Comparison of ENCODE assay signal across 10 cellular contexts in the genomic region with DNA sequence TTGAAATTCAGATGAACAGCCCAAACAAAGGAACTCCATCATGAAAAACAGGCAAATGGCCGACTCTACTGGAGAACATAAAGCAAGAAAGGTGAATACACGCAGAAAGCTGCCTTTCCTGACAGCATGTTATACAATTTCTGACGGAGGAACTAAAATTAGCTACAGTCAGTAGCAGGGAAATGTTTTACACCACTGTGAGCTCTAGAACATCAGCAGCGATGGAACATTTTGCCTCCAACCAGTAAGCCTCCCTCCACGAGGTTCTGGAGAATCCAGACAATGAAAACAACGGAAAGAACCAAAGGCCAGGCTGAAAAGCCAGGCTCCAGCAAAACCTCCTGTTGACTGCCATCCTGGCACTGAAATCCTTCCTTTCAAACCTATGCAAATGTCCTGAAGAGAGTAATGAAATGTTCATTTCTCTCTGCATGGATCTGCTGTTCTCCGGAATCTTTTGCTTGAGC.
DNase-seq lines count a peak whose midpoint lies in the region; ATAC-seq and TF ChIP-seq lines count a peak whose summit lies in the region.
"Had no signal": no experiment of that assay in that cellular context is flagged by ENCODE, and none has a peak within 500 bp of the region (broad histone marks: within the 10 kb centered on the region; RNA-seq: fewer than 3 reads in every experiment).

No MANE protein-coding gene starts in this region.

- WGBS in right cardiac atrium: 79% methylated on average over 7 of the region's 7 CpGs

- TF ChIP-seq CTCF in DOHH2 (IDR thresholded peaks at IDR 0.05; ENCODE audit: low read depth, low read length, poor library complexity, severe bottlenecking) (no peak), osteocyte (IDR thresholded peaks at IDR 0.05) (no peak)

- H3K4me3 ChIP-seq in DOHH2 (ENCODE audit: low read length): peak overlapping the region; percentile 69
- no peak overlapping the region for H3K4me3 ChIP-seq in right cardiac atrium (ENCODE audit: low read length)

- no peaks in the 10 kb centered on the region for H3F3A ChIP-seq in DOHH2 (ENCODE audit: control insufficient read depth, insufficient read depth)

- H3K9me2 ChIP-seq in DOHH2 (replicated peaks; ENCODE audit: control insufficient read depth, low read length): no peaks in the 10 kb centered on the region

- DNase-seq in right cardiac atrium (no peak), foreskin melanocyte (no peak), osteocyte (ENCODE audit: extremely low spot score, unreplicated experiment) (no peak)
- DNase-seq in activated T-cell treated with anti-CD3 and anti-CD28 coated beads, Interleukin-2, amount 50 U/mL, for 48 hours: no peak

- no peak overlapping the region for H3K4me3 Mint-ChIP-seq in activated T-helper 17 cell treated with anti-CD3 and anti-CD28 coated beads, Interleukin-2, amount 50 U/mL, for 72 hours
- no peak overlapping the region for H3K4me3 Mint-ChIP-seq in osteocyte (ENCODE audit: unreplicated experiment)

- intact Hi-C loops in right cardiac atrium (cut with DNase I): no loop called here

- ATAC-seq in GM21447 (IDR thresholded peaks at IDR 0.05; ENCODE audit: unreplicated experiment) (peak; percentile 15), HG03565 (IDR thresholded peaks at IDR 0.05; ENCODE audit: unreplicated experiment) (peak; percentile 1), right cardiac atrium (no peak)
- ATAC-seq in activated T-helper 17 cell treated with anti-CD3 and anti-CD28 coated beads, Interleukin-2, amount 50 U/mL, for 72 hours (replicated peaks): no peak

- peaks cover 23% of the 10 kb centered on the region for H3K4me1 Mint-ChIP-seq in activated T-helper 17 cell treated with anti-CD3 and anti-CD28 coated beads, Interleukin-2, amount 50 U/mL, for 72 hours
- peaks cover 17% of the 10 kb centered on the region for H3K4me1 Mint-ChIP-seq in osteocyte (ENCODE audit: unreplicated experiment)

- peaks cover 5% of the 10 kb centered on the region; the same call in 1 of the 2 replicates for H3K36me3 ChIP-seq in DOHH2 (ENCODE audit: control insufficient read depth, low read length)

- H3K9me3 ChIP-seq in DOHH2 (ENCODE audit: control insufficient read depth, insufficient read depth, low read length) (no peaks in the 10 kb centered on the region), right cardiac atrium (ENCODE audit: control insufficient read depth, low read length) (no peaks in the 10 kb centered on the region)

- H3K27me3 Mint-ChIP-seq in activated T-helper 17 cell treated with anti-CD3 and anti-CD28 coated beads, Interleukin-2, amount 50 U/mL, for 72 hours: no peaks in the 10 kb centered on the region
- no peaks in the 10 kb centered on the region for H3K27me3 Mint-ChIP-seq in osteocyte (ENCODE audit: unreplicated experiment)
- H3K27me3 Mint-ChIP-seq: progenitor cell of endocrine pancreas had no signal

- no peaks in the 10 kb centered on the region for H4K20me1 ChIP-seq in DOHH2 (ENCODE audit: control insufficient read depth, insufficient read depth, low read depth, low read length)

- H3K27ac ChIP-seq in DOHH2 (ENCODE audit: low read depth, low read length): peak overlapping the region; percentile 55
- H3K27ac ChIP-seq in right cardiac atrium (ENCODE audit: low read length): peak overlapping the region; percentile 25

- H3K27me3 ChIP-seq in DOHH2 (ENCODE audit: control insufficient read depth, low read length) (no peaks in the 10 kb centered on the region), right cardiac atrium (ENCODE audit: control insufficient read depth, insufficient read depth) (no peaks in the 10 kb centered on the region)

- H3K36me3 Mint-ChIP-seq in activated T-helper 17 cell treated with anti-CD3 and anti-CD28 coated beads, Interleukin-2, amount 50 U/mL, for 72 hours (ENCODE audit: low read depth): peaks cover 100% of the 10 kb centered on the region
- peaks cover 72% of the 10 kb centered on the region for H3K36me3 Mint-ChIP-seq in osteocyte (ENCODE audit: unreplicated experiment)

- no peaks in the 10 kb centered on the region for H3K9me3 Mint-ChIP-seq in activated T-helper 17 cell treated with anti-CD3 and anti-CD28 coated beads, Interleukin-2, amount 50 U/mL, for 72 hours
- peaks cover 4% of the 10 kb centered on the region for H3K9me3 Mint-ChIP-seq in osteocyte (ENCODE audit: unreplicated experiment)
- H3K9me3 Mint-ChIP-seq: activated T-helper 2 cell treated with anti-CD3 and anti-CD28 coated beads, Interferon-gamma antibody, Interleukin-2, Interleukin-4, amounts not matched to agents 10 μg/mL and 5 μg/mL and 100 μg/mL, durations not matched to agents 14 hours and 24 hours and 36 hours had no signal

- H3K4me1 ChIP-seq in DOHH2 (ENCODE audit: control insufficient read depth, low read length): peaks cover 28% of the 10 kb centered on the region
- peaks cover 7% of the 10 kb centered on the region for H3K4me1 ChIP-seq in right cardiac atrium (ENCODE audit: control insufficient read depth, insufficient read depth, low read length)

- no peaks in the 10 kb centered on the region for H3K79me2 ChIP-seq in DOHH2 (ENCODE audit: control insufficient read depth, low read length)

- H3K4me2 ChIP-seq in DOHH2 (ENCODE audit: low read length): peak overlapping the region; percentile 87

- H3K27ac Mint-ChIP-seq in activated T-helper 17 cell treated with anti-CD3 and anti-CD28 coated beads, Interleukin-2, amount 50 U/mL, for 72 hours: no peak overlapping the region
- no peak overlapping the region for H3K27ac Mint-ChIP-seq in osteocyte (ENCODE audit: unreplicated experiment)
- H3K27ac Mint-ChIP-seq: activated T-helper 2 cell treated with anti-CD3 and anti-CD28 coated beads, Interferon-gamma antibody, Interleukin-2, Interleukin-4, amounts not matched to agents 10 μg/mL and 5 μg/mL and 100 μg/mL, durations not matched to agents 14 hours and 24 hours and 36 hours; progenitor cell of endocrine pancreas had no signal

Comparison
In these comparisons a context has a peak if more than half of its experiments do, and no peak if none do; other contexts are left out.
1. ATAC-seq: peak in GM21447 (single experiment) and HG03565 (single experiment); none in right cardiac atrium (0 of 2) and activated T-helper 17 cell treated with anti-CD3 and anti-CD28 coated beads, Interleukin-2, amount 50 U/mL, for 72 hours (single experiment).